In genomic region chr3:43549626-43550025, GRCh38 we compare ENCODE assay signal across 14 cellular contexts.
DNase-seq lines count a peak whose midpoint lies in the region; ATAC-seq and TF ChIP-seq lines count a peak whose summit lies in the region.
"Had no signal": no experiment of that assay in that cellular context is flagged by ENCODE, and none has a peak within 500 bp of the region (broad histone marks: within the 10 kb centered on the region; RNA-seq: fewer than 3 reads in every experiment).

No MANE protein-coding gene starts in this region.

- TF ChIP-seq CTCF in neutrophil (IDR thresholded peaks at IDR 0.05), result no peak

- H3K4me1 ChIP-seq in adipocyte (ENCODE audit: control insufficient read depth, insufficient read depth, low read length) (no peaks in the 10 kb centered on the region), neutrophil (ENCODE audit: control insufficient read depth in 1 of 2, insufficient read depth in 1 of 2, low read depth in 1 of 2, low read length in 1 of 2) (peaks cover 52 to 59% of the 10 kb centered on the region in 2 experiments)
- H3K4me1 ChIP-seq: Caco-2 had no signal

- DNase-seq in EH (ENCODE audit: low read depth) (peak; percentile 18), adipocyte (ENCODE audit: low read depth) (peak; percentile 70), OCI-M2 (lab: John Stamatoyannopoulos, UW; ENCODE audit: unreplicated experiment) (no peak)
- DNase-seq in stimulated activated CD4-positive, alpha-beta T cell treated with anti-CD3 and anti-CD28 coated beads, Interleukin-1b, Interleukin-23, amount 100 ng/mL, for 48 hours, result no peak
- DNase-seq: Caco-2; CD4-positive, alpha-beta T cell; DMS153; DMS79; GF-D8; H9 had no signal

- H3K9me3 ChIP-seq in adipocyte (ENCODE audit: control insufficient read depth, low read length) (peaks cover 8% of the 10 kb centered on the region), neutrophil (no peaks in the 10 kb centered on the region)
- H3K9me3 ChIP-seq: Caco-2 had no signal

- no peak for ATAC-seq in HG03280 (IDR thresholded peaks at IDR 0.05; ENCODE audit: unreplicated experiment)

- H3K27ac ChIP-seq in neutrophil, result peak overlapping the region; percentile 86
- H3K27ac ChIP-seq: C4-2B, HL-60 had no signal

- H3K9ac ChIP-seq in adipocyte (ENCODE audit: low read length), result no peak overlapping the region

- H3K27me3 ChIP-seq in adipocyte (replicated peaks; ENCODE audit: control insufficient read depth, insufficient read depth, low read length), result no peaks in the 10 kb centered on the region
- no peaks in the 10 kb centered on the region for H3K27me3 ChIP-seq in neutrophil

- H3K36me3 ChIP-seq in adipocyte (ENCODE audit: control insufficient read depth, insufficient read depth, low read length, severe bottlenecking) (peaks cover 27% of the 10 kb centered on the region), neutrophil (no peaks in the 10 kb centered on the region)

- H3K4me3 ChIP-seq in adipocyte (ENCODE audit: low read length) (no peak overlapping the region), neutrophil (ENCODE audit: low read depth in 1 of 2, low read length in 1 of 2) (peak overlapping the region in 1 of 2 experiments; percentile 14)

Comparison
In these comparisons a context has a peak if more than half of its experiments do, and no peak if none do; other contexts are left out.
1. DNase-seq: peak in EH (single experiment) and adipocyte (single experiment); none in stimulated activated CD4-positive, alpha-beta T cell treated with anti-CD3 and anti-CD28 coated beads, Interleukin-1b, Interleukin-23, amount 100 ng/mL, for 48 hours (single experiment) and OCI-M2 (single experiment).